Comparison of ENCODE assay signal across 21 cellular contexts in genomic region chr2:25539141-25539540, GRCh38.
"Had no signal": no experiment of that assay in that cellular context is flagged by ENCODE, and none has a peak within 500 bp of the region (broad histone marks: within the 10 kb centered on the region; RNA-seq: fewer than 3 reads in every experiment).

No MANE protein-coding gene starts in this region.

- H3K9me3 ChIP-seq: breast epithelium, esophagus muscularis mucosa, heart left ventricle, prostate gland, right atrium auricular region, testis had no signal

- H3K36me3 ChIP-seq: breast epithelium, heart left ventricle, prostate gland, right atrium auricular region had no signal

- H3K27ac Mint-ChIP-seq: activated CD4-positive, alpha-beta memory T cell treated with anti-CD3 and anti-CD28 coated beads, Interleukin-2, amount 10 ng/mL, durations not matched to agents 7 days and 5 days; activated naive CD4-positive, alpha-beta T cell treated with anti-CD3 and anti-CD28 coated beads for 36 hours; memory B cell; T-helper 2 cell treated with Interferon-gamma antibody and Interleukin-4, amounts not matched to agents 5 μg/mL and 100 μg/mL, for 36 hours; type B pancreatic cell; WTC11 had no signal

- H3K4me1 Mint-ChIP-seq: memory B cell, naive B cell had no signal

- DNase-seq: activated CD4-positive, alpha-beta memory T cell treated with anti-CD3 and anti-CD28 coated beads, Interleukin-2, amount 10 ng/mL, durations not matched to agents 7 days and 5 days; activated CD4-positive, alpha-beta T cell treated with anti-CD3 and anti-CD28 coated beads for 48 hours; activated naive CD4-positive, alpha-beta T cell treated with anti-CD3 and anti-CD28 coated beads for 36 hours; activated T-cell treated with anti-CD3 and anti-CD28 coated beads, Interleukin-2, amount 50 U/mL, for 1 hour; effector CD8-positive, alpha-beta T cell; heart left ventricle; left ventricle myocardium superior; naive B cell; stimulated activated CD4-positive, alpha-beta T cell treated with anti-CD3 and anti-CD28 coated beads, Interleukin-2, amount 100 ng/mL, for 24 hours; stomach; testis had no signal

- H3K27me3 ChIP-seq: breast epithelium, esophagus muscularis mucosa, heart left ventricle, right atrium auricular region, stomach, testis had no signal

- H3K4me3 Mint-ChIP-seq: activated CD4-positive, alpha-beta memory T cell treated with anti-CD3 and anti-CD28 coated beads, Interleukin-2, amount 10 ng/mL, durations not matched to agents 7 days and 5 days; activated naive CD4-positive, alpha-beta T cell treated with anti-CD3 and anti-CD28 coated beads for 36 hours; memory B cell; naive B cell; neural crest cell; T-helper 2 cell treated with Interferon-gamma antibody and Interleukin-4, amounts not matched to agents 5 μg/mL and 100 μg/mL, for 36 hours; type B pancreatic cell; WTC11 had no signal

- H3K27me3 Mint-ChIP-seq: activated CD4-positive, alpha-beta memory T cell treated with anti-CD3 and anti-CD28 coated beads, Interleukin-2, amount 10 ng/mL, durations not matched to agents 7 days and 5 days; memory B cell; naive B cell; type B pancreatic cell had no signal

- H3K9me3 Mint-ChIP-seq: activated CD4-positive, alpha-beta memory T cell treated with anti-CD3 and anti-CD28 coated beads, Interleukin-2, amount 10 ng/mL, durations not matched to agents 7 days and 5 days; activated naive CD4-positive, alpha-beta T cell treated with anti-CD3 and anti-CD28 coated beads for 36 hours; memory B cell; naive B cell; T-helper 2 cell treated with Interferon-gamma antibody and Interleukin-4, amounts not matched to agents 5 μg/mL and 100 μg/mL, for 36 hours; type B pancreatic cell had no signal

- H3K4me3 ChIP-seq: breast epithelium, coronary artery, esophagus muscularis mucosa, heart left ventricle, prostate gland, right atrium auricular region, stomach, testis had no signal

- H3K27ac ChIP-seq: breast epithelium, coronary artery, esophagus muscularis mucosa, heart left ventricle, prostate gland, right atrium auricular region, stomach, testis had no signal

- ATAC-seq: heart left ventricle, left ventricle myocardium superior, WTC11 had no signal

- H3K36me3 Mint-ChIP-seq: naive B cell, type B pancreatic cell had no signal

- H3K4me1 ChIP-seq: breast epithelium, heart left ventricle, prostate gland, right atrium auricular region had no signal
